Comparison of ENCODE assay signal across 13 cellular contexts in the genomic region with DNA sequence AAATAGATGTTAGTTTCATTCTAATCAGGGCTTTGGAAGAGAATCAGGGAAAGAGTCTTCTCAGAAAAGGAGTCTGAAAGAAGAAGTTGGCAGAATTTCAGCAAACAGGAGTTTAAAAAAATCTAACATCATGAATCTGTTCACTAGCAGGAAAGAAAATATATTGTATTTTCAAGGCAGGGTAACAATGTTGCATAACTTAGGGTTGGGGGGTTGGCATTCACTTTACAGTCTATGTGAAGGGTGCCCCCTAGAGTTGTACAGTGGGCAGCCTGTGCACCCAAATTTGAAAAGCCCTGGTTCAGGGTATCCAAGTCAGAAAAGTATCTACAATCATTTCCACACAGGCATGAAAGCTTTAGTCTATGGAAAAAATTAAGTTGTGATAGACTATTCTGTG.
DNase-seq lines count a peak whose midpoint lies in the region; ATAC-seq, FAIRE-seq and TF ChIP-seq lines count a peak whose summit lies in the region.
"Had no signal": no experiment of that assay in that cellular context is flagged by ENCODE, and none has a peak within 500 bp of the region (broad histone marks: within the 10 kb centered on the region; RNA-seq: fewer than 3 reads in every experiment).

No MANE protein-coding gene starts in this region.

- TF ChIP-seq POLR2A in GM12878 (IDR thresholded peaks at IDR 0.05; ENCODE audit: low read depth, low read length) (no peak), adrenal gland (IDR thresholded peaks at IDR 0.05) (no peak)

- DNase-seq in BJ (ENCODE audit: low read depth) (no peak), GM23248 (peak; percentile 37), GM12878 (ENCODE audit: low read depth, low spot score) (no peak), lower lobe of right lung (no peak), COLO829 (ENCODE audit: low spot score) (no peak), germinal center (ENCODE audit: low spot score) (no peak), adrenal gland (no peak)
- DNase-seq in activated CD4-positive, CD25-positive, alpha-beta regulatory T cell treated with anti-CD3 and anti-CD28 coated beads, Interleukin-2, amount 50 U/mL, for 72 hours = no peak
- DNase-seq: activated CD4-positive, alpha-beta T cell treated with anti-CD3 and anti-CD28 coated beads for 48 hours had no signal

- no peaks in the 10 kb centered on the region for H3K9me3 ChIP-seq in GM23248 (ENCODE audit: low read depth)
- H3K9me3 ChIP-seq in GM12878 (replicated peaks; ENCODE audit: control insufficient read depth, insufficient read depth, low read length) = no peaks in the 10 kb centered on the region; the same call in 2 of the 3 replicates
- peaks cover 4% of the 10 kb centered on the region for H3K9me3 ChIP-seq in lower lobe of right lung
- no peaks in the 10 kb centered on the region for H3K9me3 ChIP-seq in adrenal gland (replicated peaks in 1 of 3)
- H3K9me3 ChIP-seq: ascending aorta, neutrophil had no signal

- H3K4me2 ChIP-seq in GM23248 (ENCODE audit: unreplicated experiment) (no peak overlapping the region), GM12878 (ENCODE audit: control insufficient read depth, insufficient read depth) (no peak overlapping the region)
- H3K4me2 ChIP-seq: hepatocyte had no signal

- TF ChIP-seq EP300 in GM12878 (IDR thresholded peaks at IDR 0.05; ENCODE audit: borderline replicate concordance in 1 of 2, control insufficient read depth in 1 of 2, low read depth in 2 of 2, low read length in 2 of 2) = no peak

- peak; percentile 36; the same call in 1 of the 2 replicates for TF ChIP-seq RAD21 in GM12878 (IDR thresholded peaks at IDR 0.05; ENCODE audit: insufficient read depth, low read depth, low read length)

- no peak for FAIRE-seq in GM12878 (lab: Jason Lieb, UNC)
- FAIRE-seq: G401.6 had no signal

- POLR2A ChIA-PET in BJ (lab: Charles Lee) = no interaction called here
- POLR2A ChIA-PET in GM12878 (lab: Charles Lee) = interaction anchor here (0.5 kb wide), 1 partner anchor 251 kb away, joined by 3 read pairs; no protein-coding TSS in a partner anchor

- TF ChIP-seq CTCF in BJ (IDR thresholded peaks at IDR 0.05; ENCODE audit: insufficient read depth, low read depth, low read length) (peak; percentile 40), GM12878 (IDR thresholded peaks at IDR 0.05 in 2 of 3, conservative IDR thresholded peaks at IDR 0.05 in 1 of 3; ENCODE audit: control insufficient read depth in 2 of 3, extremely low read depth in 1 of 3, insufficient read depth in 1 of 3, low read depth in 3 of 3, low read length in 3 of 3) (peak; percentile 32 to 40 (median 38); a peak in 4 of 6 replicates), lower lobe of right lung (IDR thresholded peaks at IDR 0.05) (peak; percentile 7), adrenal gland (IDR thresholded peaks at IDR 0.05) (no peak)

- H2AFZ ChIP-seq in GM23248 (no peak overlapping the region), GM12878 (ENCODE audit: control insufficient read depth, low read depth, low read length) (no peak overlapping the region)
- H2AFZ ChIP-seq: hepatocyte had no signal

- in situ Hi-C loops in GM23248 (cut with MboI) = no loop called here
- in situ Hi-C loops in GM12878 (cut with MboI) = no loop called here

- SMC1A ChIA-PET in GM12878 (lab: Charles Lee; ENCODE audit: uncharacterized antibody, unreplicated experiment) = interaction anchor here (1.4 kb wide), 1 partner anchor 182 kb away, joined by 4 read pairs; no protein-coding TSS in a partner anchor

- no peaks in the 10 kb centered on the region for H3K9me2 ChIP-seq in GM23248 (ENCODE audit: insufficient read depth)

- no TSS peak for BruUV-seq in GM12878 (replicated peaks; lab: Mats Ljungman, UMichigan)

- RAD21 ChIA-PET in GM12878 (lab: Charles Lee; ENCODE audit: unreplicated experiment) = no interaction called here

- H3K9ac ChIP-seq in GM23248 (no peak overlapping the region), GM12878 (ENCODE audit: control insufficient read depth, insufficient read depth, low read length) (no peak overlapping the region)

- H3K79me2 ChIP-seq in GM23248 (ENCODE audit: insufficient read depth) (no peaks in the 10 kb centered on the region), GM12878 (ENCODE audit: control insufficient read depth, insufficient read depth, low read length) (no peaks in the 10 kb centered on the region)
- H3K79me2 ChIP-seq: hepatocyte had no signal

- H3F3A ChIP-seq in GM23248 (ENCODE audit: insufficient read depth) = no peaks in the 10 kb centered on the region

- H3K36me3 ChIP-seq in BJ (ENCODE audit: control insufficient read depth, insufficient read depth, low read length) = no peaks in the 10 kb centered on the region
- no peaks in the 10 kb centered on the region for H3K36me3 ChIP-seq in GM23248 (ENCODE audit: low read depth)
- H3K36me3 ChIP-seq in GM12878 (ENCODE audit: control insufficient read depth in 2 of 2, insufficient read depth in 2 of 2, low read length in 1 of 2) = no peaks in the 10 kb centered on the region
- no peaks in the 10 kb centered on the region for H3K36me3 ChIP-seq in lower lobe of right lung
- no peaks in the 10 kb centered on the region for H3K36me3 ChIP-seq in adrenal gland (replicated peaks in 1 of 2)
- H3K36me3 ChIP-seq: ascending aorta, neutrophil had no signal

- intact Hi-C loops in GM12878 (cut with micrococcal nuclease; ENCODE audit: unreplicated experiment) (loop anchor here (5.0 to 10.0 kb wide), 3 partner anchors 181 to 471 kb away; no protein-coding TSS in a partner anchor), lower lobe of right lung (cut with DNase I) (no loop called here), adrenal gland (cut with DNase I) (no loop called here)

- CTCF ChIA-PET in BJ (lab: Yijun Ruan, JAX) = no interaction called here
- CTCF ChIA-PET in GM12878 (lab: Yijun Ruan, JAX) = no interaction called here

- H3K27me3 ChIP-seq in BJ (ENCODE audit: control insufficient read depth, insufficient read depth, low read length) (no peaks in the 10 kb centered on the region), GM23248 (replicated peaks; ENCODE audit: insufficient read depth) (no peaks in the 10 kb centered on the region), GM12878 (replicated peaks in 1 of 2; ENCODE audit: control insufficient read depth in 2 of 2, insufficient read depth in 2 of 2, low read length in 1 of 2) (no peaks in the 10 kb centered on the region; a peak in 1 of 4 replicates), lower lobe of right lung (ENCODE audit: low read depth) (no peaks in the 10 kb centered on the region), adrenal gland (no peaks in the 10 kb centered on the region)
- H3K27me3 ChIP-seq: ascending aorta, hepatocyte, neutrophil had no signal

- ATAC-seq in GM12878 (peak; percentile 49; the same call in 1 of the 3 replicates), lower lobe of right lung (peak in 1 of 2 donors; percentile 29)

- H3K4me3 ChIP-seq in BJ (ENCODE audit: low read depth, low read length) (no peak overlapping the region), GM23248 (no peak overlapping the region), GM12878 (no peak overlapping the region), lower lobe of right lung (no peak overlapping the region), adrenal gland (no peak overlapping the region)
- H3K4me3 ChIP-seq: ascending aorta, hepatocyte had no signal

- H3K27ac ChIP-seq in GM23248 (no peak overlapping the region), GM12878 (ENCODE audit: control insufficient read depth, insufficient read depth) (no peak overlapping the region), lower lobe of right lung (no peak overlapping the region), adrenal gland (no peak overlapping the region)
- H3K27ac ChIP-seq: ascending aorta, hepatocyte, neutrophil had no signal

- H4K20me1 ChIP-seq in GM23248 (ENCODE audit: insufficient read depth) (no peaks in the 10 kb centered on the region), GM12878 (ENCODE audit: control insufficient read depth, insufficient read depth) (no peaks in the 10 kb centered on the region)

- no peaks in the 10 kb centered on the region for H3K4me1 ChIP-seq in GM23248 (ENCODE audit: insufficient read depth)
- 0 out of 2 replicates have a peak, but pooled peaks cover 3% of the 10 kb centered on the region for H3K4me1 ChIP-seq in GM12878 (ENCODE audit: control insufficient read depth, insufficient read depth, low read length)
- no peaks in the 10 kb centered on the region for H3K4me1 ChIP-seq in lower lobe of right lung
- H3K4me1 ChIP-seq in adrenal gland (replicated peaks in 1 of 2) = no peaks in the 10 kb centered on the region
- H3K4me1 ChIP-seq: ascending aorta had no signal

TF ChIP-seq in GM12878, 131 proteins besides CTCF, POLR2A, EP300 and RAD21:
- TF ChIP-seq SMC3 (IDR thresholded peaks at IDR 0.05; ENCODE audit: borderline replicate concordance, low read length) = peak; percentile 10; the same call in 1 of the 2 replicates
- TF ChIP-seq, protein P1, sequence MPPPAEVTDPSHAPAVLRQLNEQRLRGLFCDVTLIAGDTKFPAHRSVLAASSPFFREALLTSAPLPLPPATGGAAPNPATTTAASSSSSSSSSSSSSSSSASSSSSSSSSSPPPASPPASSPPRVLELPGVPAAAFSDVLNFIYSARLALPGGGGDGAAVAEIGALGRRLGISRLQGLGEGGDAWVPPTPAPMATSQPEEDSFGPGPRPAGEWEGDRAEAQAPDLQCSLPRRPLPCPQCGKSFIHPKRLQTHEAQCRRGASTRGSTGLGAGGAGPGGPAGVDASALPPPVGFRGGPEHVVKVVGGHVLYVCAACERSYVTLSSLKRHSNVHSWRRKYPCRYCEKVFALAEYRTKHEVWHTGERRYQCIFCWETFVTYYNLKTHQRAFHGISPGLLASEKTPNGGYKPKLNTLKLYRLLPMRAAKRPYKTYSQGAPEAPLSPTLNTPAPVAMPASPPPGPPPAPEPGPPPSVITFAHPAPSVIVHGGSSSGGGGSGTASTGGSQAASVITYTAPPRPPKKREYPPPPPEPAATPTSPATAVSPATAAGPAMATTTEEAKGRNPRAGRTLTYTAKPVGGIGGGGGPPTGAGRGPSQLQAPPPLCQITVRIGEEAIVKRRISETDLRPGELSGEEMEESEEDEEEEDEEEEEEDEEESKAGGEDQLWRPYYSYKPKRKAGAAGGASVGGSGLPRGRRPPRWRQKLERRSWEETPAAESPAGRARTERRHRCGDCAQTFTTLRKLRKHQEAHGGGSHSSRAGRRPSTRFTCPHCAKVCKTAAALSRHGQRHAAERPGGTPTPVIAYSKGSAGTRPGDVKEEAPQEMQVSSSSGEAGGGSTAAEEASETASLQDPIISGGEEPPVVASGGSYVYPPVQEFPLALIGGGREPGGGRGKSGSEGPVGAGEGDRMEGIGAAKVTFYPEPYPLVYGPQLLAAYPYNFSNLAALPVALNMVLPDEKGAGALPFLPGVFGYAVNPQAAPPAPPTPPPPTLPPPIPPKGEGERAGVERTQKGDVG (CRISPR knock-in tag; IDR thresholded peaks at IDR 0.05) = no peak

Comparison
In these comparisons a context has a peak if more than half of its experiments do, and no peak if none do; other contexts are left out.
1. CTCF ChIP-seq: peak in BJ (single experiment), GM12878 (3 of 3) and lower lobe of right lung (single experiment); none in adrenal gland (0 of 6).